In genomic region chr12:67025543-67026114, GRCh38 we compare ENCODE assay signal across 7 cellular contexts.
DNase-seq lines count a peak whose midpoint lies in the region; ATAC-seq, FAIRE-seq and TF ChIP-seq lines count a peak whose summit lies in the region.

No MANE protein-coding gene starts in this region.

- H3K27me3 Mint-ChIP-seq in mesothelial cell of epicardium (ENCODE audit: low read depth) = no peaks in the 10 kb centered on the region

- peak; percentile 10 for DNase-seq in G401 (ENCODE audit: low spot score)
- DNase-seq in Jurkat, Clone E6-1 (ENCODE audit: low read depth, low spot score) = peak; percentile 18
- peak; percentile 0 for DNase-seq in SKM-1 (lab: John Stamatoyannopoulos, UW; ENCODE audit: unreplicated experiment)
- peak; percentile 48 to 80 (median 75) for DNase-seq in K562 (ENCODE audit: extremely low read depth in 1 of 4, low spot score in 3 of 4)
- DNase-seq in mesothelial cell of epicardium (ENCODE audit: low spot score in 2 of 2, unreplicated experiment in 2 of 2) = peak in 1 of 2 experiments; percentile 70
- no peak for DNase-seq in NK-92 (lab: John Stamatoyannopoulos, UW; ENCODE audit: unreplicated experiment)

- peaks cover 6% of the 10 kb centered on the region for H3K36me3 Mint-ChIP-seq in mesothelial cell of epicardium

- H3K27me3 ChIP-seq in K562 (ENCODE audit: control insufficient read depth in 2 of 2, insufficient read depth in 2 of 2, low read length in 2 of 2) = no peaks in the 10 kb centered on the region

- no peak overlapping the region for H3K27ac ChIP-seq in K562 (ENCODE audit: extremely low read depth, low read depth, low read length)

- no peak overlapping the region for H3K4me3 ChIP-seq in Jurkat, Clone E6-1 (ENCODE audit: low read length)
- H3K4me3 ChIP-seq in K562 = no peak overlapping the region

- no peaks in the 10 kb centered on the region for H3K9me3 ChIP-seq in K562 (replicated peaks; ENCODE audit: control insufficient read depth, insufficient read depth, low read depth, low read length)

- no peak for TF ChIP-seq EP300 in K562 (IDR thresholded peaks at IDR 0.05; ENCODE audit: low read length)

- no TSS peak for BruUV-seq in K562 (replicated peaks; lab: Mats Ljungman, UMichigan)

- no peaks in the 10 kb centered on the region for H3K36me3 ChIP-seq in K562 (ENCODE audit: control insufficient read depth, insufficient read depth, low read length)

- H3K4me1 ChIP-seq in K562 (replicated peaks in 1 of 2; ENCODE audit: control insufficient read depth in 2 of 2, insufficient read depth in 2 of 2, low read length in 2 of 2) = no peaks in the 10 kb centered on the region

- no peak for TF ChIP-seq POLR2A in K562 (conservative IDR thresholded peaks at IDR 0.05)

- intact Hi-C loops in K562 (cut with micrococcal nuclease) = loop anchor here (10.0 kb wide), 1 partner anchor 199 kb away; no protein-coding TSS in a partner anchor

- CTCF ChIA-PET in K562 (lab: Yijun Ruan, JAX; ENCODE audit: low intra/inter-chr PET ratio) = no interaction called here

- peak; percentile 60 to 69 (median 68) for TF ChIP-seq CTCF in K562 (IDR thresholded peaks at IDR 0.05 in 2 of 3, conservative IDR thresholded peaks at IDR 0.05 in 1 of 3; ENCODE audit: insufficient read depth in 2 of 3, low read depth in 1 of 3, low read length in 3 of 3)
- TF ChIP-seq CTCF in mesothelial cell of epicardium (IDR thresholded peaks at IDR 0.05; ENCODE audit: unreplicated experiment) = peak; percentile 82

- no peaks in the 10 kb centered on the region for H4K20me1 ChIP-seq in K562 (replicated peaks; ENCODE audit: control insufficient read depth, insufficient read depth, low read length)

- H3K4me1 Mint-ChIP-seq in mesothelial cell of epicardium = peaks cover 26% of the 10 kb centered on the region

- H3K4me2 ChIP-seq in K562 (ENCODE audit: insufficient read depth, low read length) = no peak overlapping the region

- H3K4me3 Mint-ChIP-seq in mesothelial cell of epicardium = no peak overlapping the region

- peak in 1 of 2 experiments; percentile 44; a peak in 1 of 4 replicates for TF ChIP-seq RAD21 in K562 (CRISPR knock-in tag; conservative IDR thresholded peaks at IDR 0.05 in 1 of 2, IDR thresholded peaks at IDR 0.05 in 1 of 2)

- in situ Hi-C loops in G401 (cut with HindIII; ENCODE audit: low sequenced_read_pairs) = no loop called here
- in situ Hi-C loops in K562 (cut with MboI) = no loop called here

- no peaks in the 10 kb centered on the region for H3K79me2 ChIP-seq in K562 (ENCODE audit: control insufficient read depth, insufficient read depth, low read length)

- POLR2A ChIA-PET in K562 (lab: Yijun Ruan, JAX) = no interaction called here

- no peak overlapping the region for H2AFZ ChIP-seq in K562 (ENCODE audit: low read depth, low read length)

- H3K27ac Mint-ChIP-seq in mesothelial cell of epicardium = peak overlapping the region; percentile 69

- 0% methylated on average over 7 of the region's 7 CpGs for WGBS in K562 (ENCODE audit: insufficient coverage, low coverage, missing lambda C conversion rate)

- no peak overlapping the region for H3K9ac ChIP-seq in K562 (ENCODE audit: insufficient read depth in 1 of 2, low read depth in 2 of 2, low read length in 2 of 2)

- no peaks in the 10 kb centered on the region for H3K9me1 ChIP-seq in K562 (ENCODE audit: control insufficient read depth, insufficient read depth, low read length)

- peak; percentile 82 for FAIRE-seq in K562 (lab: Jason Lieb, UNC)

- peaks cover 7% of the 10 kb centered on the region for H3K9me3 Mint-ChIP-seq in mesothelial cell of epicardium

- ATAC-seq in GM21367 (IDR thresholded peaks at IDR 0.05; ENCODE audit: unreplicated experiment) = peak; percentile 77
- ATAC-seq in K562 = peak; percentile 87

TF ChIP-seq in K562, 482 proteins besides CTCF, POLR2A, EP300 and RAD21:
- no peak for TF ChIP-seq HNRNPK (IDR thresholded peaks at IDR 0.05; ENCODE audit: low read depth, low read length, poor library complexity, severe bottlenecking)
- TF ChIP-seq DEAF1 (CRISPR knock-in tag; IDR thresholded peaks at IDR 0.05) = 0 out of 2 replicates have a peak, but pooled peaks have one; percentile 7
